19 cellular contexts compared by ENCODE assay signal in the genomic region with DNA sequence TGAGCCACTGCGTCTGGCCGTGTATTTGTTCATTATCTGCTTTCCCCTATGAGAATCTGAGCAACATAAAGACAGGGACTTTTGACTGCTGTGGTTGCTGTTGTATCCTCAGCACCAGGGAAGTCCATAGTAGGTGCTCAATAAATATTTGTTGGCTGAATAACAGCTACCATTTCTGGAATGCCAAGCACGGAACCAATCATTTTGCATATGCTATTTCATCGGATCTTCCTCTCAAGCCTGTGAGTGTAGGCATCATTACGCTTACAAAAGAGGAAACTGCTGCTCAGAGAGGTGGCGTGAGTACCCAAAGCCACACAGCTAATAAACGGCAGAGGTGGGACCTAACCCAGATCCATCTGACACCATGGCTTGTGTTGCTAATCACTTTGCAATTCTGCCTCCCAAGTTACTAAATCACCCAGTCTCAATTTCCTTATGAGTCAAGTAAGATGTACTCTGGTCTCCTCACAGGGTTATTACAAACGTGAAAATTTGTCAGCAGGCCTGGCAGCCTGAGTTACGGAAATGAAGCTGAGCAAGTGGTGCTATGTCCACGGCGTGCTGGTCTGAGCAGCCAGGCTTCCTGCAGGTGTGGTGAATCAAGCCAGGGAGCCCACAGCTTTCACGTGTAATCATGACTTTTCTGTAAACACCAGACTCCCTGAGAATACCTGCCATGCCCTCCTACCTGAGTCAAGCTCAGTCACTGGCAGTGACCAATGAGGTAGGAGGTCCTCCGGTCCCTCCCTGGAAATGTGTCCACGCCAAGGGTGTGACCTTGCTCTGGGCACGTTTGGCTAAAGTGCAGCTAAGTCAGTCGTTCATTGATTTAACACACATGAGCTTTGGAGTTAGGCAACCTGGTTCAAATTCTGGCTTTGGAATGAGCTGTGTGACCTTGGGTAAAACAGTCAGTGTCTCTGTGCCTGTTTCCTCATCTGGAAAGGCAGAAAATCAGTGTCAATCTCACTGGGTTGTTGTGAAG. TPM values are rescaled to one million over a fixed set of nuclear protein-coding genes. Genes with fewer than 3 reads are reported as not detected.
DNase-seq lines count a peak whose midpoint lies in the region; ATAC-seq, FAIRE-seq and TF ChIP-seq lines count a peak whose summit lies in the region.
"Had no signal": no experiment of that assay in that cellular context is flagged by ENCODE, and none has a peak within 500 bp of the region (broad histone marks: within the 10 kb centered on the region; RNA-seq: fewer than 3 reads in every experiment).

No MANE protein-coding gene starts in this region.

- no peaks in the 10 kb centered on the region for H3K9me3 Mint-ChIP-seq in activated naive CD4-positive, alpha-beta T cell treated with anti-CD3 and anti-CD28 coated beads, Interleukin-2, amount 50 U/mL, for 72 hours
- no peaks in the 10 kb centered on the region for H3K9me3 Mint-ChIP-seq in activated naive CD4-positive, alpha-beta T cell treated with anti-CD3 and anti-CD28 coated beads, Interleukin-2, amount 10 ng/mL, durations not matched to agents 7 days and 5 days
- H3K9me3 Mint-ChIP-seq: effector memory CD8-positive, alpha-beta T cell had no signal

- H3K27me3 ChIP-seq in K562 (ENCODE audit: control insufficient read depth in 2 of 2, insufficient read depth in 2 of 2, low read length in 2 of 2) = no peaks in the 10 kb centered on the region
- H3K27me3 ChIP-seq in stomach = no peaks in the 10 kb centered on the region
- H3K27me3 ChIP-seq: SJCRH30, suprapubic skin had no signal

- H3K27ac ChIP-seq in K562 (ENCODE audit: extremely low read depth, low read depth, low read length) (no peak overlapping the region), kidney (ENCODE audit: low read depth in 2 of 2, low read length in 2 of 2) (no peak overlapping the region), stomach (peak overlapping the region in 4 of 5 donors; percentile 22 to 64 (median 41))
- H3K27ac ChIP-seq: left ventricle myocardium inferior, SJCRH30, suprapubic skin had no signal

- FAIRE-seq in K562 (lab: Jason Lieb, UNC) (no peak), kidney (lab: Jason Lieb, UNC) (no peak)
- FAIRE-seq: D721Med had no signal

- H3K36me3 ChIP-seq in K562 (ENCODE audit: control insufficient read depth, insufficient read depth, low read length) (peaks cover 3% of the 10 kb centered on the region; the same call in 1 of the 3 replicates), kidney (ENCODE audit: control insufficient read depth in 1 of 2, insufficient read depth in 2 of 2, low read length in 2 of 2) (no peaks in the 10 kb centered on the region), stomach (no peaks in the 10 kb centered on the region)
- H3K36me3 ChIP-seq: left ventricle myocardium inferior, SJCRH30, suprapubic skin had no signal

- no peak overlapping the region for H3K27ac Mint-ChIP-seq in activated naive CD4-positive, alpha-beta T cell treated with anti-CD3 and anti-CD28 coated beads, Interleukin-2, amount 50 U/mL, for 72 hours
- no peak overlapping the region for H3K27ac Mint-ChIP-seq in activated naive CD4-positive, alpha-beta T cell treated with anti-CD3 and anti-CD28 coated beads, Interleukin-2, amount 10 ng/mL, durations not matched to agents 7 days and 5 days
- H3K27ac Mint-ChIP-seq: B cell, T-helper 17 cell had no signal

- 74% methylated on average over 16 of the region's 16 CpGs for WGBS in K562 (ENCODE audit: insufficient coverage, low coverage, missing lambda C conversion rate)
- WGBS in stomach, 5 donors = 56 to 77% (median 61%) methylated on average over 15 to 16 of the region's 16 CpGs

- TF ChIP-seq CTCF in K562 (IDR thresholded peaks at IDR 0.05 in 2 of 3, conservative IDR thresholded peaks at IDR 0.05 in 1 of 3; ENCODE audit: insufficient read depth in 2 of 3, low read depth in 1 of 3, low read length in 3 of 3) = no peak
- no peak for TF ChIP-seq CTCF in kidney (IDR thresholded peaks at IDR 0.05; ENCODE audit: borderline replicate concordance, extremely low read depth, insufficient read depth)
- no peak for TF ChIP-seq CTCF in stomach (IDR thresholded peaks at IDR 0.05)

- in situ Hi-C loops in K562 (cut with MboI) = no loop called here

- H3K9ac ChIP-seq in K562 (ENCODE audit: insufficient read depth in 1 of 2, low read depth in 2 of 2, low read length in 2 of 2) (peak overlapping the region in 1 of 2 experiments; percentile 3; a peak in 1 of 4 replicates), kidney (ENCODE audit: low read length in 2 of 2) (no peak overlapping the region)

- no peak overlapping the region for H2AFZ ChIP-seq in K562 (ENCODE audit: low read depth, low read length)

- BruUV-seq in K562 (replicated peaks; lab: Mats Ljungman, UMichigan) = no TSS peak

- H3K4me1 ChIP-seq in K562 (replicated peaks in 1 of 2; ENCODE audit: control insufficient read depth in 2 of 2, insufficient read depth in 2 of 2, low read length in 2 of 2) (peaks cover 19 to 26% of the 10 kb centered on the region in 2 experiments; a peak in 4 of 5 replicates), kidney (ENCODE audit: control insufficient read depth in 1 of 2, insufficient read depth in 1 of 2, low read depth in 1 of 2, low read length in 2 of 2) (peaks cover 0 to 5% of the 10 kb centered on the region in 2 donors), stomach (peaks cover 0 to 7% (median 3%) of the 10 kb centered on the region in 4 donors)

- peak; percentile 12 for DNase-seq in M059J (ENCODE audit: low read depth)
- DNase-seq in K562 (ENCODE audit: extremely low read depth in 1 of 4, low spot score in 3 of 4) = no peak
- peak; percentile 78 for DNase-seq in kidney
- DNase-seq in stomach = peak; percentile 64
- no peak for DNase-seq in activated naive CD4-positive, alpha-beta T cell treated with anti-CD3 and anti-CD28 coated beads, Interleukin-2, amount 50 U/mL, for 72 hours (ENCODE audit: low spot score in 2 of 2)
- no peak for DNase-seq in NCI-H2171 (lab: John Stamatoyannopoulos, UW)
- no peak for DNase-seq in activated naive CD4-positive, alpha-beta T cell treated with anti-CD3 and anti-CD28 coated beads, Interleukin-2, amount 10 ng/mL, durations not matched to agents 7 days and 5 days
- DNase-seq: effector memory CD8-positive, alpha-beta T cell; foreskin melanocyte; GOT3; left ventricle myocardium inferior; NCI-H146; NCI-H345; SJCRH30; stimulated activated CD4-positive, alpha-beta T cell treated with anti-CD3 and anti-CD28 coated beads, Interleukin-4, amount 100 ng/mL, for 24 hours; T-helper 17 cell had no signal

- H3K9me3 ChIP-seq in K562 (replicated peaks; ENCODE audit: control insufficient read depth, insufficient read depth, low read depth, low read length) = no peaks in the 10 kb centered on the region
- H3K9me3 ChIP-seq in kidney (ENCODE audit: control insufficient read depth in 1 of 2, low read length in 2 of 2) = no peaks in the 10 kb centered on the region
- H3K9me3 ChIP-seq in stomach = no peaks in the 10 kb centered on the region
- H3K9me3 ChIP-seq: left ventricle myocardium inferior, SJCRH30, suprapubic skin had no signal

- H3K79me2 ChIP-seq in K562 (ENCODE audit: control insufficient read depth, insufficient read depth, low read length) = peaks cover 15% of the 10 kb centered on the region

- TF ChIP-seq POLR2A in K562 (conservative IDR thresholded peaks at IDR 0.05) (no peak), stomach (IDR thresholded peaks at IDR 0.05) (no peak)

- H3K4me3 Mint-ChIP-seq in activated naive CD4-positive, alpha-beta T cell treated with anti-CD3 and anti-CD28 coated beads, Interleukin-2, amount 10 ng/mL, durations not matched to agents 7 days and 5 days = no peak overlapping the region
- H3K4me3 Mint-ChIP-seq: B cell; effector memory CD8-positive, alpha-beta T cell; T-helper 17 cell had no signal

- no peak overlapping the region for H3K4me2 ChIP-seq in K562 (ENCODE audit: insufficient read depth, low read length)

- CTCF ChIA-PET in K562 (lab: Yijun Ruan, JAX; ENCODE audit: low intra/inter-chr PET ratio) = no interaction called here
- CTCF ChIA-PET in activated naive CD4-positive, alpha-beta T cell treated with anti-CD3 and anti-CD28 coated beads, Interleukin-2, amount 10 ng/mL, durations not matched to agents 7 days and 5 days (lab: Charles Lee) = no interaction called here

- H3K36me3 Mint-ChIP-seq in activated naive CD4-positive, alpha-beta T cell treated with anti-CD3 and anti-CD28 coated beads, Interleukin-2, amount 50 U/mL, for 72 hours = peaks cover 0 to 3% of the 10 kb centered on the region in 2 donors
- peaks cover 3% of the 10 kb centered on the region for H3K36me3 Mint-ChIP-seq in activated naive CD4-positive, alpha-beta T cell treated with anti-CD3 and anti-CD28 coated beads, Interleukin-2, amount 10 ng/mL, durations not matched to agents 7 days and 5 days

- H3K4me3 ChIP-seq in K562 = no peak overlapping the region
- no peak overlapping the region for H3K4me3 ChIP-seq in kidney (ENCODE audit: low read length in 2 of 2)
- H3K4me3 ChIP-seq in stomach = no peak overlapping the region
- H3K4me3 ChIP-seq: left ventricle myocardium inferior, SJCRH30, suprapubic skin had no signal

- no peak for ATAC-seq in K562
- ATAC-seq in activated naive CD4-positive, alpha-beta T cell treated with anti-CD3 and anti-CD28 coated beads, Interleukin-2, amount 50 U/mL, for 72 hours = no peak
- ATAC-seq: effector memory CD8-positive, alpha-beta T cell; T-helper 17 cell had no signal

- POLR2A ChIA-PET in K562 (lab: Yijun Ruan, JAX) = interaction anchor here (0.7 to 0.9 kb wide), 2 partner anchors 37 to 406 kb away, joined by 3 read pairs; no protein-coding TSS in a partner anchor

- TF ChIP-seq EP300 in K562 (IDR thresholded peaks at IDR 0.05; ENCODE audit: low read length) (no peak), stomach (IDR thresholded peaks at IDR 0.05) (no peak)

- intact Hi-C loops in K562 (cut with micrococcal nuclease) (no loop called here), kidney (cut with DNase I) (no loop called here), stomach (cut with DNase I; ENCODE audit: low total_unique reads) (no loop called here)

- TF ChIP-seq RAD21 in K562 (CRISPR knock-in tag; conservative IDR thresholded peaks at IDR 0.05 in 1 of 2, IDR thresholded peaks at IDR 0.05 in 1 of 2) = no peak

- no peaks in the 10 kb centered on the region for H3K9me1 ChIP-seq in K562 (ENCODE audit: control insufficient read depth, insufficient read depth, low read length)

- H3K4me1 Mint-ChIP-seq in activated naive CD4-positive, alpha-beta T cell treated with anti-CD3 and anti-CD28 coated beads, Interleukin-2, amount 10 ng/mL, durations not matched to agents 7 days and 5 days = peaks cover 8% of the 10 kb centered on the region
- H3K4me1 Mint-ChIP-seq: B cell had no signal

- H3K27me3 Mint-ChIP-seq in activated naive CD4-positive, alpha-beta T cell treated with anti-CD3 and anti-CD28 coated beads, Interleukin-2, amount 10 ng/mL, durations not matched to agents 7 days and 5 days = peaks cover 28% of the 10 kb centered on the region
- H3K27me3 Mint-ChIP-seq: T-helper 17 cell had no signal

- H4K20me1 ChIP-seq in K562 (replicated peaks; ENCODE audit: control insufficient read depth, insufficient read depth, low read length) = no peaks in the 10 kb centered on the region

RNA-seq across cellular contexts. Expression of gene RHCE, which starts 4.8 kb away (rescaled TPM):
- 0.42 and 1.4 TPM in 2 replicates for total RNA-seq in M059J (2014; rRNA removed; shearing (Covaris generic))
- total RNA-seq in K562 (2011; cell fraction: chromatin; rRNA removed; ENCODE audit: low replicate concordance) = 32.9 and 40.0 TPM in 2 replicates
- 54.9 and 67.4 TPM in 2 replicates for total RNA-seq in K562 (2011; cell fraction: nucleolus; rRNA removed)
- total RNA-seq in K562 (2011; cell fraction: nucleoplasm; rRNA removed) = 44.0 and 54.3 TPM in 2 replicates
- total RNA-seq in K562 (2014; rRNA removed) (7.5 and 12.3 TPM in 2 replicates), K562 (2014; rRNA removed; fragmentation: Illumina TruSeq; extraction: Trizol) (12.7 and 14.8 TPM in 2 replicates), K562 (2015; rRNA removed; fragmentation: Illumina TruSeq; extraction: Trizol) (5.3 and 5.4 TPM in 2 replicates), K562 (2021) (11.2 and 12.6 TPM in 2 replicates), kidney (0.44 TPM), stomach (1 to 10 TPM in 1 of 5 donors, not detected in 4; 2.9 TPM)
- polyA plus RNA-seq in K562 (2011; rRNA removed) (13.6 and 25.9 TPM in 2 replicates), K562 (2014; fragmentation: Illumina TruSeq; extraction: Trizol) (10.9 and 11.4 TPM in 2 replicates), K562 (2014; fragmentation: Nextera tagmentation; extraction: Ambion mirVana) (10 to 100 TPM; 28.3 to 31.5 TPM), K562 (2014; rRNA removed) (8.3 and 9.1 TPM in 2 replicates), kidney (ENCODE audit: insufficient read depth, low read depth, low replicate concordance) (1.3 TPM), stomach (under 1 TPM in 1 of 3 donors, not detected in 2; 0.13 TPM)
- 20.6 and 28.6 TPM in 2 replicates for polyA plus RNA-seq in K562 (2011; cell fraction: cytosol; rRNA removed)
- polyA plus RNA-seq in K562 (2011; cell fraction: nucleus; rRNA removed) = 11.9 and 17.8 TPM in 2 replicates
- polyA plus RNA-seq in K562 (2012) = 17.0 and 20.5 TPM in 2 replicates
- 22.4 and 24.1 TPM in 2 replicates for polyA minus RNA-seq in K562 (2011; rRNA and poly(A)+ RNA removed)
- 9.8 and 10.7 TPM in 2 replicates for polyA minus RNA-seq in K562 (2011; cell fraction: cytosol; rRNA and poly(A)+ RNA removed)
- polyA minus RNA-seq in K562 (2011; cell fraction: nucleus; rRNA and poly(A)+ RNA removed) = 5.8 and 9.8 TPM in 2 replicates
- total RNA-seq in activated naive CD4-positive, alpha-beta T cell treated with anti-CD3 and anti-CD28 coated beads, Interleukin-2, amount 50 U/mL, for 72 hours = under 1 TPM in 1 of 2 donors, not detected in 1; 0.64 TPM
- total RNA-seq: B cell, T-helper 17 cell had no signal

RNA-seq across cellular contexts. Expression of gene MACO1, which starts 5.3 kb away (rescaled TPM):
- 16.0 and 23.5 TPM in 2 replicates for total RNA-seq in M059J (2014; rRNA removed; shearing (Covaris generic))
- total RNA-seq in K562 (2011; cell fraction: chromatin; rRNA removed; ENCODE audit: low replicate concordance) = 18.4 and 45.3 TPM in 2 replicates
- 18.0 and 21.1 TPM in 2 replicates for total RNA-seq in K562 (2011; cell fraction: nucleolus; rRNA removed)
- total RNA-seq in K562 (2011; cell fraction: nucleoplasm; rRNA removed) = 26.7 and 32.7 TPM in 2 replicates
- total RNA-seq in K562 (2014; rRNA removed) (20.0 and 21.7 TPM in 2 replicates), K562 (2014; rRNA removed; fragmentation: Illumina TruSeq; extraction: Trizol) (25.2 and 32.1 TPM in 2 replicates), K562 (2015; rRNA removed; fragmentation: Illumina TruSeq; extraction: Trizol) (22.6 and 25.1 TPM in 2 replicates), K562 (2021) (21.8 and 26.2 TPM in 2 replicates), kidney (19.3 TPM), stomach (10 to 100 TPM in 4 of 5 donors, 1 to 10 TPM in 1; 4.9 to 19.8 (median 14.8) TPM)
- polyA plus RNA-seq in K562 (2011; rRNA removed) (16.2 and 16.5 TPM in 2 replicates), K562 (2014; fragmentation: Illumina TruSeq; extraction: Trizol) (22.5 and 28.4 TPM in 2 replicates), K562 (2014; fragmentation: Nextera tagmentation; extraction: Ambion mirVana) (1 to 10 TPM; 4.6 to 5.1 TPM), K562 (2014; rRNA removed) (15.4 and 18.9 TPM in 2 replicates), kidney (ENCODE audit: insufficient read depth, low read depth, low replicate concordance) (12.1 TPM), stomach (1 to 10 TPM; 5.4 to 9.3 (median 5.7) TPM)
- polyA plus RNA-seq in K562 (2011; cell fraction: cytosol; rRNA removed) = 5.5 and 9.0 TPM in 2 replicates
- 13.6 and 15.9 TPM in 2 replicates for polyA plus RNA-seq in K562 (2011; cell fraction: nucleus; rRNA removed)
- 17.2 and 17.8 TPM in 2 replicates for polyA plus RNA-seq in K562 (2012)
- polyA minus RNA-seq in K562 (2011; rRNA and poly(A)+ RNA removed) = 16.1 and 20.4 TPM in 2 replicates
- polyA minus RNA-seq in K562 (2011; cell fraction: cytosol; rRNA and poly(A)+ RNA removed) = 8.4 and 9.4 TPM in 2 replicates
- 5.3 and 10.9 TPM in 2 replicates for polyA minus RNA-seq in K562 (2011; cell fraction: nucleus; rRNA and poly(A)+ RNA removed)
- 10 to 100 TPM; 14.3 to 19.7 TPM for total RNA-seq in activated naive CD4-positive, alpha-beta T cell treated with anti-CD3 and anti-CD28 coated beads, Interleukin-2, amount 50 U/mL, for 72 hours

Comparison
In these comparisons a context has a peak if more than half of its experiments do, and no peak if none do; other contexts are left out.
1. DNase-seq: peak in M059J (single experiment), kidney (single experiment) and stomach (single experiment); none in K562 (0 of 4), activated naive CD4-positive, alpha-beta T cell treated with anti-CD3 and anti-CD28 coated beads, Interleukin-2, amount 50 U/mL, for 72 hours (0 of 2), NCI-H2171 (single experiment) and activated naive CD4-positive, alpha-beta T cell treated with anti-CD3 and anti-CD28 coated beads, Interleukin-2, amount 10 ng/mL, durations not matched to agents 7 days and 5 days (single experiment).
2. H3K27ac ChIP-seq: peak in stomach (4 of 5); none in K562 (single experiment) and kidney (0 of 2).